Comparison of ENCODE assay signal across 22 cellular contexts in genomic region chr4:139754913-139755312, GRCh38.
"Had no signal": no experiment of that assay in that cellular context is flagged by ENCODE, and none has a peak within 500 bp of the region (broad histone marks: within the 10 kb centered on the region; RNA-seq: fewer than 3 reads in every experiment).

No MANE protein-coding gene starts in this region.

- H3K36me3 Mint-ChIP-seq: activated naive CD4-positive, alpha-beta T cell treated with anti-CD3 and anti-CD28 coated beads, Interleukin-2, amount 50 U/mL, for 72 hours; natural killer cell treated with Interleukin-12 subunit alpha and Interleukin-12 subunit beta and Interleukin-15 and Interleukin-18, amount 100 ng/mL, for 72 hours had no signal

- H3K4me3 ChIP-seq: breast epithelium, colonic mucosa, mucosa of descending colon, pancreas, right atrium auricular region, thoracic aorta, upper lobe of left lung had no signal

- H3K36me3 ChIP-seq: breast epithelium, colonic mucosa, neutrophil, pancreas, right atrium auricular region, thoracic aorta, upper lobe of left lung had no signal

- H3K9me3 ChIP-seq: breast epithelium, colonic mucosa, mucosa of descending colon, neutrophil, pancreas, right atrium auricular region, thoracic aorta, upper lobe of left lung had no signal

- H3K9me3 Mint-ChIP-seq: activated naive CD4-positive, alpha-beta T cell treated with anti-CD3 and anti-CD28 coated beads, Interleukin-2, amount 50 U/mL, for 72 hours; activated T-cell treated with anti-CD3 and anti-CD28 coated beads, Interleukin-2, amount 50 U/mL, for 72 hours; natural killer cell treated with Interleukin-12 subunit alpha and Interleukin-12 subunit beta and Interleukin-15 and Interleukin-18, amount 100 ng/mL, for 72 hours had no signal

- H3K27me3 ChIP-seq: breast epithelium, colonic mucosa, neutrophil, pancreas, right atrium auricular region, upper lobe of left lung had no signal

- H3K27ac ChIP-seq: breast epithelium, colonic mucosa, neutrophil, pancreas, right atrium auricular region, thoracic aorta, upper lobe of left lung, VCaP had no signal

- H3K4me3 Mint-ChIP-seq: activated T-cell treated with anti-CD3 and anti-CD28 coated beads, Interleukin-2, amount 50 U/mL, for 72 hours; natural killer cell treated with Interleukin-12 subunit alpha and Interleukin-12 subunit beta and Interleukin-15 and Interleukin-18, amount 100 ng/mL, for 72 hours had no signal

- DNase-seq: activated CD4-positive, alpha-beta T cell treated with anti-CD3 and anti-CD28 coated beads for 4 hours; activated CD4-positive, alpha-beta T cell treated with anti-CD3 and anti-CD28 coated beads, Interleukin-2, amount 50 U/mL, for 4 hours; activated naive CD4-positive, alpha-beta T cell; activated T-cell treated with anti-CD3 and anti-CD28 coated beads for 4 hours; activated T-cell treated with anti-CD3 and anti-CD28 coated beads, Interleukin-2, amount 50 U/mL, for 72 hours; central memory CD4-positive, alpha-beta T cell; colonic mucosa; effector CD8-positive, alpha-beta T cell; glutamatergic neuron; left ventricle myocardium superior; mucosa of descending colon; pancreas; stimulated activated CD4-positive, alpha-beta T cell treated with anti-CD3 and anti-CD28 coated beads, Interleukin-2, amount 100 ng/mL, for 48 hours; stimulated activated naive CD8-positive, alpha-beta T cell treated with anti-CD3 and anti-CD28 coated beads, Interleukin-15, Interleukin-2, amounts not matched to agents 100 U/mL and 50 U/mL, for 24 hours; upper lobe of left lung had no signal

- H3K4me1 ChIP-seq: breast epithelium, colonic mucosa, pancreas, upper lobe of left lung had no signal

- H3K27ac Mint-ChIP-seq: activated naive CD4-positive, alpha-beta T cell treated with anti-CD3 and anti-CD28 coated beads, Interleukin-2, amount 50 U/mL, for 72 hours; activated T-cell treated with anti-CD3 and anti-CD28 coated beads, Interleukin-2, amount 50 U/mL, for 72 hours; natural killer cell treated with Interleukin-12 subunit alpha and Interleukin-12 subunit beta and Interleukin-15 and Interleukin-18, amount 100 ng/mL, for 72 hours had no signal

- ATAC-seq: activated naive CD4-positive, alpha-beta T cell treated with anti-CD3 and anti-CD28 coated beads, Interleukin-2, amount 50 U/mL, for 72 hours; activated T-cell treated with anti-CD3 and anti-CD28 coated beads, Interleukin-2, amount 50 U/mL, for 72 hours; left ventricle myocardium superior; mucosa of descending colon; natural killer cell treated with Interleukin-12 subunit alpha and Interleukin-12 subunit beta and Interleukin-15 and Interleukin-18, amount 100 ng/mL, for 72 hours; pancreas; stimulated activated naive CD8-positive, alpha-beta T cell treated with anti-CD3 and anti-CD28 coated beads, Interleukin-15, Interleukin-2, amounts not matched to agents 100 U/mL and 50 U/mL, for 24 hours had no signal
